Comparison of ENCODE assay signal across 22 cellular contexts in the genomic region with DNA sequence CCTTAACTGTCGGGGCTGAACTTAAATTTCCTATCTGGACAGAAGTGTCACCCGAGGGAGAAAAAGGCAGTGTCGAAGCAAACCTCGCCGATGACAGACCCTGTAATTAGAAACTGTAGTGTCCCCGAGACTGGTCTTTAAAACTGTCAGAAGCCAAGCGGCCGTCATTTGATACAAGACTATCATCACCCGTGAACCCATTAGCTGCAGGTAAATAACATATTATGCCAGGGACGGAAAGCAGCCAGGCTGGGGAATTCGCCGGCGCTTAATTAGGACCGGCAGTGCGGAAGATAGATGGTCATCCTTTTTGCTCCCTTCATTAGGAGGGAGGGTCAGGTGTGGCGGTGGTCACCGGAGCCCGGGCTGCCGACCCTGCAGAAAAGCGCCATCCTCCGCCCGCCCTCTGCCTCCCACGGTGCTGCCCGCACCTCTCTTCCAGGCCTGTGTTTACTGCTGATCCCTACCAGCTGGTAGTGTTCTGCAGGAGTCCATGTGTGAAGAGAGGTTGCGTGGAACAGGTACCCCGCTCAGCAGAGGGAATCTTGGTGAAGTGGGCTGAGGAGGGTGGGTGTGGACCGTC.
"Had no signal": no experiment of that assay in that cellular context is flagged by ENCODE, and none has a peak within 500 bp of the region (broad histone marks: within the 10 kb centered on the region; RNA-seq: fewer than 3 reads in every experiment).

No MANE protein-coding gene starts in this region.

- H3K27ac Mint-ChIP-seq: activated CD4-positive, alpha-beta T cell treated with anti-CD3 and anti-CD28 coated beads for 36 hours; activated CD8-positive, alpha-beta T cell treated with anti-CD3 and anti-CD28 coated beads, Interleukin-2, amount 10 ng/mL, durations not matched to agents 7 days and 5 days; activated naive CD8-positive, alpha-beta T cell; activated T-cell treated with anti-CD3 and anti-CD28 coated beads, Interleukin-2, amount 50 U/mL, for 72 hours had no signal

- H3K4me1 ChIP-seq: transverse colon had no signal

- H3K4me3 Mint-ChIP-seq: activated CD4-positive, alpha-beta T cell treated with anti-CD3 and anti-CD28 coated beads for 36 hours; activated CD8-positive, alpha-beta T cell treated with anti-CD3 and anti-CD28 coated beads, Interleukin-2, amount 10 ng/mL, durations not matched to agents 7 days and 5 days; activated naive CD8-positive, alpha-beta T cell; activated T-cell treated with anti-CD3 and anti-CD28 coated beads, Interleukin-2, amount 50 U/mL, for 72 hours; naive thymus-derived CD8-positive, alpha-beta T cell had no signal

- DNase-seq: activated CD4-positive, alpha-beta T cell treated with anti-CD3 and anti-CD28 coated beads for 36 hours; activated CD8-positive, alpha-beta memory T cell treated with anti-CD3 and anti-CD28 coated beads, Interleukin-2, amount 50 U/mL, for 48 hours; activated CD8-positive, alpha-beta T cell treated with anti-CD3 and anti-CD28 coated beads, Interleukin-2, amount 10 ng/mL, durations not matched to agents 7 days and 5 days; activated gamma-delta T cell; activated T-cell treated with anti-CD3 and anti-CD28 coated beads, Interleukin-2, amount 50 U/mL, for 72 hours; amniotic stem cell; central memory CD4-positive, alpha-beta T cell; effector CD4-positive, alpha-beta T cell; hypothalamus; mesenchymal stem cell; naive thymus-derived CD8-positive, alpha-beta T cell; occipital lobe; right cardiac atrium; small intestine; stimulated activated CD4-positive, alpha-beta T cell treated with anti-CD3 and anti-CD28 coated beads, Interleukin-4, amount 100 ng/mL, for 24 hours; stimulated activated naive CD4-positive, alpha-beta T cell; substantia nigra; transverse colon had no signal

- H3K27me3 ChIP-seq: esophagus muscularis mucosa, transverse colon had no signal

- H3K4me3 ChIP-seq: coronary artery, esophagus muscularis mucosa, transverse colon had no signal

- H3K36me3 Mint-ChIP-seq: activated naive CD8-positive, alpha-beta T cell; naive thymus-derived CD8-positive, alpha-beta T cell had no signal

- FAIRE-seq: small intestine had no signal

- H3K9me3 Mint-ChIP-seq: activated T-cell treated with anti-CD3 and anti-CD28 coated beads, Interleukin-2, amount 50 U/mL, for 72 hours; naive thymus-derived CD8-positive, alpha-beta T cell had no signal

- ATAC-seq: activated CD4-positive, alpha-beta T cell treated with anti-CD3 and anti-CD28 coated beads for 36 hours; activated CD8-positive, alpha-beta T cell treated with anti-CD3 and anti-CD28 coated beads, Interleukin-2, amount 10 ng/mL, durations not matched to agents 7 days and 5 days; activated T-cell treated with anti-CD3 and anti-CD28 coated beads, Interleukin-2, amount 50 U/mL, for 72 hours; naive thymus-derived CD8-positive, alpha-beta T cell; right cardiac atrium had no signal

- H3K36me3 ChIP-seq: esophagus muscularis mucosa, transverse colon had no signal

- H3K9me3 ChIP-seq: esophagus muscularis mucosa, transverse colon had no signal

- H3K27me3 Mint-ChIP-seq: activated CD4-positive, alpha-beta T cell treated with anti-CD3 and anti-CD28 coated beads for 36 hours; activated naive CD8-positive, alpha-beta T cell; naive thymus-derived CD8-positive, alpha-beta T cell had no signal

- H3K27ac ChIP-seq: coronary artery, esophagus muscularis mucosa, transverse colon, VCaP had no signal

- H3K4me1 Mint-ChIP-seq: activated CD4-positive, alpha-beta T cell treated with anti-CD3 and anti-CD28 coated beads for 36 hours had no signal
